2 cellular contexts compared by ENCODE assay signal in the genomic region with DNA sequence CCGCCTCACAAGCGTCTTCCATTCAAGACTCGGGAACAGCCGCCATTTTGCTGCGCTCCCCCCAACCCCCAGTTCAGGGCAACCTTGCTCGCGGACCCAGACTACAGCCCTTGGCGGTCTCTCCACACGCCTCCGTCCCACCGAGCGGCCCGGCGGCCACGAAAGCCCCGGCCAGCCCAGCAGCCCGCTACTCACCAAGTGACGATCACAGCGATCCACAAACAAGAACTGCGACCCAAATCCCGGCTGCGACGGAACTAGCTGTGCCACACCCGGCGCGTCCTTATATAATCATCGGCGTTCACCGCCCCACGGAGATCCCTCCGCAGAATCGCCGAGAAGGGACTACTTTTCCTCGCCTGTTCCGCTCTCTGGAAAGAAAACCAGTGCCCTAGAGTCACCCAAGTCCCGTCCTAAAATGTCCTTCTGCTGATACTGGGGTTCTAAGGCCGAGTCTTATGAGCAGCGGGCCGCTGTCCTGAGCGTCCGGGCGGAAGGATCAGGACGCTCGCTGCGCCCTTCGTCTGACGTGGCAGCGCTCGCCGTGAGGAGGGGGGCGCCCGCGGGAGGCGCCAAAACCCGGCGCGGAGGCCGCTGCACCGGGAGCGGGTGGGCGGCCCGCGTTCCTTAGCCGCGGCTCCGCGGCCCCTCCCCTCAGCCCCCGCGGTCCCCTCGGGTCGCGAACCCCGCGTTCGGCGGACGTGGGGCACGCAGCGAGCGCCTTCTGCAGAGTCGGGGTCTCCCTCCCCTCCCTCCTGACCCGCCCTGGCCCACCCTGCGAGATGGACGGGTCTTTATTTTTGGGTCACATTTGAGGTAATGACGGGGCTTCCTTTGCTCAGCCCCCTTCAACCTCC.
TF ChIP-seq lines count a peak whose summit lies in the region.

UBC (minus strand) TSS at position 259 of the 857 bp plus-strand sequence. CDS start 879 bp downstream, outside the sequence.

TF ChIP-seq in SK-N-SH, 30 proteins besides CTCF, POLR2A, EP300 and RAD21 (continues in another document):
- TF ChIP-seq FOXM1 (IDR thresholded peaks at IDR 0.05; ENCODE audit: low read depth) (0 out of 2 replicates have a peak, but pooled peaks have one; percentile 54), POLR2AphosphoS5 (IDR thresholded peaks at IDR 0.05; ENCODE audit: low read depth, low read length) (peak; percentile 100), FOSL2 (IDR thresholded peaks at IDR 0.05; ENCODE audit: borderline replicate concordance, low read depth) (peak; percentile 46; the same call in 1 of the 2 replicates), PBX3 (IDR thresholded peaks at IDR 0.05) (peak; percentile 91), JUND (IDR thresholded peaks at IDR 0.05) (peak; percentile 84), EZH2phosphoT487 (IDR thresholded peaks at IDR 0.05; ENCODE audit: borderline replicate concordance, low read depth) (no peak), TAF1 (IDR thresholded peaks at IDR 0.05; ENCODE audit: borderline replicate concordance, low read depth, low read length) (peak; percentile 96), TCF12 (IDR thresholded peaks at IDR 0.05) (no peak; the same call in 1 of the 2 replicates), MEF2A (IDR thresholded peaks at IDR 0.05; ENCODE audit: borderline replicate concordance, low read depth) (0 out of 2 replicates have a peak, but pooled peaks have one; percentile 36), RXRA (IDR thresholded peaks at IDR 0.05; ENCODE audit: borderline replicate concordance, low read depth) (peak; percentile 44; the same call in 1 of the 2 replicates), SIN3A (IDR thresholded peaks at IDR 0.05; ENCODE audit: borderline replicate concordance, low read depth, low read length) (peak; percentile 99), RFX5 (IDR thresholded peaks at IDR 0.05; ENCODE audit: low read length) (peak; percentile 90), ZBTB33 (IDR thresholded peaks at IDR 0.05; ENCODE audit: borderline replicate concordance, low read depth) (no peak), TEAD4 (IDR thresholded peaks at IDR 0.05; ENCODE audit: borderline replicate concordance, insufficient read depth) (peak; percentile 62; the same call in 1 of the 2 replicates), GATA2 (CRISPR knock-in tag; IDR thresholded peaks at IDR 0.05) (no peak), RCOR1 (IDR thresholded peaks at IDR 0.05; ENCODE audit: low read length) (no peak; the same call in 1 of the 2 replicates), CHD2 (IDR thresholded peaks at IDR 0.05; ENCODE audit: low read length, partially characterized antibody) (peak; percentile 97)
- TF ChIP-seq, protein P1, sequence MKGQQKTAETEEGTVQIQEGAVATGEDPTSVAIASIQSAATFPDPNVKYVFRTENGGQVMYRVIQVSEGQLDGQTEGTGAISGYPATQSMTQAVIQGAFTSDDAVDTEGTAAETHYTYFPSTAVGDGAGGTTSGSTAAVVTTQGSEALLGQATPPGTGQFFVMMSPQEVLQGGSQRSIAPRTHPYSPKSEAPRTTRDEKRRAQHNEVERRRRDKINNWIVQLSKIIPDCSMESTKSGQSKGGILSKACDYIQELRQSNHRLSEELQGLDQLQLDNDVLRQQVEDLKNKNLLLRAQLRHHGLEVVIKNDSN (IDR thresholded peaks at IDR 0.05; ENCODE audit: borderline replicate concordance, low read depth), result no peak
- TF ChIP-seq, protein P2, sequence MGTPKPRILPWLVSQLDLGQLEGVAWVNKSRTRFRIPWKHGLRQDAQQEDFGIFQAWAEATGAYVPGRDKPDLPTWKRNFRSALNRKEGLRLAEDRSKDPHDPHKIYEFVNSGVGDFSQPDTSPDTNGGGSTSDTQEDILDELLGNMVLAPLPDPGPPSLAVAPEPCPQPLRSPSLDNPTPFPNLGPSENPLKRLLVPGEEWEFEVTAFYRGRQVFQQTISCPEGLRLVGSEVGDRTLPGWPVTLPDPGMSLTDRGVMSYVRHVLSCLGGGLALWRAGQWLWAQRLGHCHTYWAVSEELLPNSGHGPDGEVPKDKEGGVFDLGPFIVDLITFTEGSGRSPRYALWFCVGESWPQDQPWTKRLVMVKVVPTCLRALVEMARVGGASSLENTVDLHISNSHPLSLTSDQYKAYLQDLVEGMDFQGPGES (IDR thresholded peaks at IDR 0.05; ENCODE audit: low read depth, low read length), result no peak

TF ChIP-seq in GM12878, 131 proteins besides CTCF, POLR2A, EP300 and RAD21 (continues in another document):
- peak; percentile 74; the same call in 1 of the 2 replicates for TF ChIP-seq ZBTB33 (IDR thresholded peaks at IDR 0.05)
- peak; percentile 78 for TF ChIP-seq ESRRA (IDR thresholded peaks at IDR 0.05; ENCODE audit: low read length)
- peak; percentile 96 for TF ChIP-seq IKZF1 (conservative IDR thresholded peaks at IDR 0.05)
- TF ChIP-seq NR2C2 (IDR thresholded peaks at IDR 0.05; ENCODE audit: borderline replicate concordance, control insufficient read depth, insufficient read length, low read depth), result no peak
- peak; percentile 96; the same call in 1 of the 2 replicates for TF ChIP-seq LARP7 (IDR thresholded peaks at IDR 0.05)
- no peak; a peak in 1 of 4 replicates for TF ChIP-seq CEBPB (IDR thresholded peaks at IDR 0.05; ENCODE audit: borderline replicate concordance in 1 of 2, low read depth in 2 of 2, low read length in 2 of 2)
- TF ChIP-seq CBFB (IDR thresholded peaks at IDR 0.05; ENCODE audit: low read depth), result peak; percentile 99
- no peak for TF ChIP-seq SUZ12 (IDR thresholded peaks at IDR 0.05; ENCODE audit: unreplicated experiment)
- peak; percentile 46 for TF ChIP-seq BRCA1 (IDR thresholded peaks at IDR 0.05; ENCODE audit: low read depth, low read length)
- TF ChIP-seq NFXL1 (IDR thresholded peaks at IDR 0.05; ENCODE audit: borderline replicate concordance), result no peak
- TF ChIP-seq MTA3 (IDR thresholded peaks at IDR 0.05; ENCODE audit: borderline replicate concordance, low read length), result no peak
- 0 out of 2 replicates have a peak, but pooled peaks have one; percentile 54 for TF ChIP-seq RBBP5 (conservative IDR thresholded peaks at IDR 0.05)
- TF ChIP-seq EED (IDR thresholded peaks at IDR 0.05; ENCODE audit: low read depth), result no peak
- no peak for TF ChIP-seq RUNX3 (IDR thresholded peaks at IDR 0.05; ENCODE audit: low read length)
- peak; percentile 92 for TF ChIP-seq YY1 (IDR thresholded peaks at IDR 0.05; ENCODE audit: low read depth, low read length)
- TF ChIP-seq TCF3 (IDR thresholded peaks at IDR 0.05; ENCODE audit: borderline replicate concordance, insufficient read depth, low read depth, low read length), result peak; percentile 97
- TF ChIP-seq, protein P3, sequence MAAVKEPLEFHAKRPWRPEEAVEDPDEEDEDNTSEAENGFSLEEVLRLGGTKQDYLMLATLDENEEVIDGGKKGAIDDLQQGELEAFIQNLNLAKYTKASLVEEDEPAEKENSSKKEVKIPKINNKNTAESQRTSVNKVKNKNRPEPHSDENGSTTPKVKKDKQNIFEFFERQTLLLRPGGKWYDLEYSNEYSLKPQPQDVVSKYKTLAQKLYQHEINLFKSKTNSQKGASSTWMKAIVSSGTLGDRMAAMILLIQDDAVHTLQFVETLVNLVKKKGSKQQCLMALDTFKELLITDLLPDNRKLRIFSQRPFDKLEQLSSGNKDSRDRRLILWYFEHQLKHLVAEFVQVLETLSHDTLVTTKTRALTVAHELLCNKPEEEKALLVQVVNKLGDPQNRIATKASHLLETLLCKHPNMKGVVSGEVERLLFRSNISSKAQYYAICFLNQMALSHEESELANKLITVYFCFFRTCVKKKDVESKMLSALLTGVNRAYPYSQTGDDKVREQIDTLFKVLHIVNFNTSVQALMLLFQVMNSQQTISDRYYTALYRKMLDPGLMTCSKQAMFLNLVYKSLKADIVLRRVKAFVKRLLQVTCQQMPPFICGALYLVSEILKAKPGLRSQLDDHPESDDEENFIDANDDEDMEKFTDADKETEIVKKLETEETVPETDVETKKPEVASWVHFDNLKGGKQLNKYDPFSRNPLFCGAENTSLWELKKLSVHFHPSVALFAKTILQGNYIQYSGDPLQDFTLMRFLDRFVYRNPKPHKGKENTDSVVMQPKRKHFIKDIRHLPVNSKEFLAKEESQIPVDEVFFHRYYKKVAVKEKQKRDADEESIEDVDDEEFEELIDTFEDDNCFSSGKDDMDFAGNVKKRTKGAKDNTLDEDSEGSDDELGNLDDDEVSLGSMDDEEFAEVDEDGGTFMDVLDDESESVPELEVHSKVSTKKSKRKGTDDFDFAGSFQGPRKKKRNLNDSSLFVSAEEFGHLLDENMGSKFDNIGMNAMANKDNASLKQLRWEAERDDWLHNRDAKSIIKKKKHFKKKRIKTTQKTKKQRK (IDR thresholded peaks at IDR 0.05; ENCODE audit: low read depth, low read length), result no peak
- TF ChIP-seq, protein P4, sequence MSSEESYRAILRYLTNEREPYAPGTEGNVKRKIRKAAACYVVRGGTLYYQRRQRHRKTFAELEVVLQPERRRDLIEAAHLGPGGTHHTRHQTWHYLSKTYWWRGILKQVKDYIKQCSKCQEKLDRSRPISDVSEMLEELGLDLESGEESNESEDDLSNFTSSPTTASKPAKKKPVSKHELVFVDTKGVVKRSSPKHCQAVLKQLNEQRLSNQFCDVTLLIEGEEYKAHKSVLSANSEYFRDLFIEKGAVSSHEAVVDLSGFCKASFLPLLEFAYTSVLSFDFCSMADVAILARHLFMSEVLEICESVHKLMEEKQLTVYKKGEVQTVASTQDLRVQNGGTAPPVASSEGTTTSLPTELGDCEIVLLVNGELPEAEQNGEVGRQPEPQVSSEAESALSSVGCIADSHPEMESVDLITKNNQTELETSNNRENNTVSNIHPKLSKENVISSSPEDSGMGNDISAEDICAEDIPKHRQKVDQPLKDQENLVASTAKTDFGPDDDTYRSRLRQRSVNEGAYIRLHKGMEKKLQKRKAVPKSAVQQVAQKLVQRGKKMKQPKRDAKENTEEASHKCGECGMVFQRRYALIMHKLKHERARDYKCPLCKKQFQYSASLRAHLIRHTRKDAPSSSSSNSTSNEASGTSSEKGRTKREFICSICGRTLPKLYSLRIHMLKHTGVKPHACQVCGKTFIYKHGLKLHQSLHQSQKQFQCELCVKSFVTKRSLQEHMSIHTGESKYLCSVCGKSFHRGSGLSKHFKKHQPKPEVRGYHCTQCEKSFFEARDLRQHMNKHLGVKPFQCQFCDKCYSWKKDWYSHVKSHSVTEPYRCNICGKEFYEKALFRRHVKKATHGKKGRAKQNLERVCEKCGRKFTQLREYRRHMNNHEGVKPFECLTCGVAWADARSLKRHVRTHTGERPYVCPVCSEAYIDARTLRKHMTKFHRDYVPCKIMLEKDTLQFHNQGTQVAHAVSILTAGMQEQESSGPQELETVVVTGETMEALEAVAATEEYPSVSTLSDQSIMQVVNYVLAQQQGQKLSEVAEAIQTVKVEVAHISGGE (CRISPR knock-in tag; IDR thresholded peaks at IDR 0.05), result peak; percentile 19; the same call in 1 of the 2 replicates
- peak; percentile 93 for TF ChIP-seq PKNOX1 (IDR thresholded peaks at IDR 0.05)
- TF ChIP-seq EZH2 (IDR thresholded peaks at IDR 0.05; ENCODE audit: borderline replicate concordance, control insufficient read depth, low read depth, low read length), result no peak
- TF ChIP-seq CHD4 (IDR thresholded peaks at IDR 0.05), result no peak
- TF ChIP-seq RB1 (IDR thresholded peaks at IDR 0.05; ENCODE audit: borderline replicate concordance), result peak; percentile 98
- TF ChIP-seq BHLHE40 (IDR thresholded peaks at IDR 0.05; ENCODE audit: borderline replicate concordance in 1 of 2, low read depth in 2 of 2, low read length in 1 of 2), result peak in 1 of 2 experiments; percentile 89; a peak in 2 of 4 replicates
- TF ChIP-seq POU2F2 (IDR thresholded peaks at IDR 0.05; ENCODE audit: borderline replicate concordance, low read depth, low read length), result peak; percentile 99
- TF ChIP-seq CREB1 (IDR thresholded peaks at IDR 0.05; ENCODE audit: low read depth), result no peak
- peak; percentile 95 to 99 for TF ChIP-seq EGR1 (IDR thresholded peaks at IDR 0.05; ENCODE audit: borderline replicate concordance in 1 of 2, low read depth in 2 of 2, low read length in 2 of 2)
- peak; percentile 49; the same call in 1 of the 2 replicates for TF ChIP-seq JUNB (IDR thresholded peaks at IDR 0.05)
- TF ChIP-seq NKRF (conservative IDR thresholded peaks at IDR 0.05), result peak; percentile 92
- TF ChIP-seq TBL1XR1 (IDR thresholded peaks at IDR 0.05; ENCODE audit: low read depth, low read length), result peak; percentile 54; the same call in 1 of the 2 replicates
- TF ChIP-seq CBX3 (IDR thresholded peaks at IDR 0.05; ENCODE audit: borderline replicate concordance, low read depth), result no peak
- TF ChIP-seq ZNF207 (IDR thresholded peaks at IDR 0.05; ENCODE audit: borderline replicate concordance), result peak; percentile 100
